Comparison of ENCODE assay signal across 23 cellular contexts in genomic region chr14:93734961-93735360, GRCh38. TPM values are rescaled to one million over a fixed set of nuclear protein-coding genes. Genes with fewer than 3 reads are reported as not detected.
"Had no signal": no experiment of that assay in that cellular context is flagged by ENCODE, and none has a peak within 500 bp of the region (broad histone marks: within the 10 kb centered on the region; RNA-seq: fewer than 3 reads in every experiment).

No MANE protein-coding gene starts in this region.

- H3K9me3 Mint-ChIP-seq: activated B cell treated with CpG ODN at 0.5 μM for 24 hours; activated CD4-positive, alpha-beta T cell treated with anti-CD3 and anti-CD28 coated beads, Interleukin-2, amount 10 ng/mL, durations not matched to agents 24 days and 14 days; activated naive CD4-positive, alpha-beta T cell treated with anti-CD3 and anti-CD28 coated beads, Interleukin-2, amount 50 U/mL, for 72 hours; activated naive CD8-positive, alpha-beta T cell treated with anti-CD3 and anti-CD28 coated beads, Interleukin-2, amount 50 U/mL, for 24 hours; activated T-cell treated with anti-CD3 and anti-CD28 coated beads, Interleukin-2, amount 50 U/mL, for 24 hours; activated T-helper 1 cell treated with anti-CD3 and anti-CD28 coated beads, Interleukin-12 subunit alpha, Interleukin-12 subunit beta, Interleukin-2, Interleukin-4 antibody, amounts not matched to agents 30 ng/mL and 10 ng/mL and 1 ng/mL, durations not matched to agents 14 hours and 24 hours and 36 hours; central memory CD8-positive, alpha-beta T cell had no signal

- H3K27ac Mint-ChIP-seq: activated B cell treated with CpG ODN at 0.5 μM for 24 hours; activated CD4-positive, alpha-beta T cell treated with anti-CD3 and anti-CD28 coated beads, Interleukin-2, amount 10 ng/mL, durations not matched to agents 24 days and 14 days; activated CD8-positive, alpha-beta memory T cell treated with anti-CD3 and anti-CD28 coated beads, Interleukin-2, amount 10 ng/mL, durations not matched to agents 7 days and 5 days; activated naive CD8-positive, alpha-beta T cell treated with anti-CD3 and anti-CD28 coated beads, Interleukin-2, amount 50 U/mL, for 24 hours; activated T-cell treated with anti-CD3 and anti-CD28 coated beads, Interleukin-2, amount 50 U/mL, for 24 hours; activated T-helper 1 cell treated with anti-CD3 and anti-CD28 coated beads, Interleukin-12 subunit alpha, Interleukin-12 subunit beta, Interleukin-2, Interleukin-4 antibody, amounts not matched to agents 30 ng/mL and 10 ng/mL and 1 ng/mL, durations not matched to agents 14 hours and 24 hours and 36 hours; T-helper 17 cell had no signal

- DNase-seq: activated B cell treated with CpG ODN at 0.5 μM for 24 hours; activated CD4-positive, alpha-beta T cell treated with anti-CD3 and anti-CD28 coated beads for 1 hour; activated CD4-positive, alpha-beta T cell treated with anti-CD3 and anti-CD28 coated beads, Interleukin-2, amount 10 ng/mL, durations not matched to agents 24 days and 14 days; activated CD4-positive, alpha-beta T cell treated with anti-CD3 and anti-CD28 coated beads, Interleukin-2, amount 50 U/mL, for 48 hours; activated CD8-positive, alpha-beta memory T cell treated with anti-CD3 and anti-CD28 coated beads, Interleukin-2, amount 10 ng/mL, durations not matched to agents 7 days and 5 days; activated effector memory CD4-positive, alpha-beta T cell treated with anti-CD3 and anti-CD28 coated beads, Interleukin-2, amount 50 U/mL, for 16 hours; activated naive CD4-positive, alpha-beta T cell treated with Interleukin-2 at 50 U/mL for 16 hours; activated naive CD8-positive, alpha-beta T cell treated with anti-CD3 and anti-CD28 coated beads, Interleukin-2, amount 50 U/mL, for 24 hours; activated T-cell treated with anti-CD3 and anti-CD28 coated beads, Interleukin-2, amount 50 U/mL, for 24 hours; amniotic stem cell; body of pancreas; NCI-H1092; NCI-H1930; NCI-H345; NCI-H510A treated with DMSO at 0.1 percent for 48 hours; PC-9; SHP77 treated with DMSO at 0.1 percent for 48 hours; T-helper 17 cell; T-helper 9 cell had no signal

- H3K36me3 Mint-ChIP-seq: activated CD8-positive, alpha-beta memory T cell treated with anti-CD3 and anti-CD28 coated beads, Interleukin-2, amount 10 ng/mL, durations not matched to agents 7 days and 5 days; activated naive CD4-positive, alpha-beta T cell treated with anti-CD3 and anti-CD28 coated beads, Interleukin-2, amount 50 U/mL, for 72 hours had no signal

- H3K27me3 Mint-ChIP-seq: activated T-cell treated with anti-CD3 and anti-CD28 coated beads, Interleukin-2, amount 50 U/mL, for 24 hours had no signal

- ATAC-seq: activated CD8-positive, alpha-beta memory T cell treated with anti-CD3 and anti-CD28 coated beads, Interleukin-2, amount 10 ng/mL, durations not matched to agents 7 days and 5 days; activated naive CD4-positive, alpha-beta T cell treated with anti-CD3 and anti-CD28 coated beads, Interleukin-2, amount 50 U/mL, for 72 hours; body of pancreas; T-helper 17 cell had no signal

- H3K4me1 Mint-ChIP-seq: activated B cell treated with CpG ODN at 0.5 μM for 24 hours; activated CD4-positive, alpha-beta T cell treated with anti-CD3 and anti-CD28 coated beads, Interleukin-2, amount 10 ng/mL, durations not matched to agents 24 days and 14 days; activated CD8-positive, alpha-beta memory T cell treated with anti-CD3 and anti-CD28 coated beads, Interleukin-2, amount 10 ng/mL, durations not matched to agents 7 days and 5 days; activated naive CD8-positive, alpha-beta T cell treated with anti-CD3 and anti-CD28 coated beads, Interleukin-2, amount 50 U/mL, for 24 hours; central memory CD8-positive, alpha-beta T cell had no signal

- H3K4me3 Mint-ChIP-seq: activated B cell treated with CpG ODN at 0.5 μM for 24 hours; activated CD4-positive, alpha-beta T cell treated with anti-CD3 and anti-CD28 coated beads, Interleukin-2, amount 10 ng/mL, durations not matched to agents 24 days and 14 days; activated CD8-positive, alpha-beta memory T cell treated with anti-CD3 and anti-CD28 coated beads, Interleukin-2, amount 10 ng/mL, durations not matched to agents 7 days and 5 days; activated naive CD8-positive, alpha-beta T cell treated with anti-CD3 and anti-CD28 coated beads, Interleukin-2, amount 50 U/mL, for 24 hours; activated T-cell treated with anti-CD3 and anti-CD28 coated beads, Interleukin-2, amount 50 U/mL, for 24 hours; activated T-helper 1 cell treated with anti-CD3 and anti-CD28 coated beads, Interleukin-12 subunit alpha, Interleukin-12 subunit beta, Interleukin-2, Interleukin-4 antibody, amounts not matched to agents 30 ng/mL and 10 ng/mL and 1 ng/mL, durations not matched to agents 14 hours and 24 hours and 36 hours; central memory CD8-positive, alpha-beta T cell; T-helper 17 cell had no signal

RNA-seq across cellular contexts. Expression of gene PRIMA1, which starts 53.3 kb away (rescaled TPM):
- total RNA-seq: activated B cell treated with CpG ODN at 0.5 μM for 24 hours; activated CD4-positive, alpha-beta T cell treated with anti-CD3 and anti-CD28 coated beads, Interleukin-2, amount 10 ng/mL, durations not matched to agents 24 days and 14 days; activated CD8-positive, alpha-beta memory T cell treated with anti-CD3 and anti-CD28 coated beads, Interleukin-2, amount 10 ng/mL, durations not matched to agents 7 days and 5 days; activated naive CD4-positive, alpha-beta T cell treated with anti-CD3 and anti-CD28 coated beads, Interleukin-2, amount 50 U/mL, for 72 hours; activated T-helper 1 cell treated with anti-CD3 and anti-CD28 coated beads, Interleukin-12 subunit alpha, Interleukin-12 subunit beta, Interleukin-2, Interleukin-4 antibody, amounts not matched to agents 30 ng/mL and 10 ng/mL and 1 ng/mL, durations not matched to agents 14 hours and 24 hours and 36 hours; MCF 10A; PC-9; T-helper 17 cell had no signal
